8 cellular contexts compared by ENCODE assay signal in genomic region chr19:13880059-13880672, GRCh38. TPM values are rescaled to one million over a fixed set of nuclear protein-coding genes. Genes with fewer than 3 reads are reported as not detected.
DNase-seq lines count a peak whose midpoint lies in the region; ATAC-seq, FAIRE-seq and TF ChIP-seq lines count a peak whose summit lies in the region.

No MANE protein-coding gene starts in this region.

- H3K36me3 ChIP-seq in WERI-Rb-1 (no peaks in the 10 kb centered on the region), bronchial epithelial cell (ENCODE audit: control insufficient read depth, insufficient read depth, low read length) (no peaks in the 10 kb centered on the region)

- H3K4me1 Mint-ChIP-seq in immature natural killer cell = peaks cover 40 to 45% of the 10 kb centered on the region in 2 donors

- peak overlapping the region; percentile 68 to 90 (median 84) for H3K27ac Mint-ChIP-seq in immature natural killer cell

- no peaks in the 10 kb centered on the region for H3K9me3 Mint-ChIP-seq in immature natural killer cell

- DNase-seq in AG04449 (ENCODE audit: low read depth, low spot score) (peak; percentile 51), NCI-H2196 treated with DMSO at 0.1 percent for 48 hours (lab: John Stamatoyannopoulos, UW; ENCODE audit: unreplicated experiment) (peak; percentile 94), WERI-Rb-1 (peak; percentile 95), bronchial epithelial cell (ENCODE audit: low read depth) (peak; percentile 92), immature natural killer cell (peak; percentile 98 to 99 (median 99)), smooth muscle cell of the brain vasculature (ENCODE audit: low read depth, low spot score) (peak; percentile 83)

- no peaks in the 10 kb centered on the region for H3K27me3 ChIP-seq in WERI-Rb-1 (ENCODE audit: insufficient read depth, low read depth, severe bottlenecking)
- H3K27me3 ChIP-seq in bronchial epithelial cell (ENCODE audit: control insufficient read depth, insufficient read depth, low read length) = no peaks in the 10 kb centered on the region

- FAIRE-seq in bronchial epithelial cell (lab: Jason Lieb, UNC) = peak; percentile 82

- H3K27me3 Mint-ChIP-seq in immature natural killer cell (ENCODE audit: low read depth in 3 of 3) = peaks cover 2 to 5% (median 4%) of the 10 kb centered on the region in 3 donors

- peak overlapping the region; percentile 70 to 85 (median 75) for H3K4me3 Mint-ChIP-seq in immature natural killer cell

- CTCF ChIA-PET in AG04449 (lab: Yijun Ruan, JAX) = interaction anchor here (0.6 to 13.2 kb wide), 53 partner anchors 8 to 676 kb away, joined by 3 to 184 read pairs (median 4); partner anchors contain the start of genes ASF1B, C19orf67, DCAF15 and IL27RA

- TF ChIP-seq CTCF in AG04449 (IDR thresholded peaks at IDR 0.05; ENCODE audit: insufficient read depth, low read length, missing control alignments) (peak; percentile 95), WERI-Rb-1 (IDR thresholded peaks at IDR 0.05; ENCODE audit: low read depth, low read length) (peak; percentile 97), bronchial epithelial cell (IDR thresholded peaks at IDR 0.05; ENCODE audit: insufficient read depth, low read length, severe bottlenecking) (peak; percentile 99)

- POLR2A ChIA-PET in AG04449 (lab: Yijun Ruan, JAX) = no interaction called here

- H3K9me3 ChIP-seq in WERI-Rb-1 (ENCODE audit: severe bottlenecking) = no peaks in the 10 kb centered on the region

- H3K4me3 ChIP-seq in AG04449 (ENCODE audit: low read depth, low read length) (peak overlapping the region; percentile 31), WERI-Rb-1 (ENCODE audit: low read depth, low read length) (peak overlapping the region; percentile 39), bronchial epithelial cell (ENCODE audit: low read depth, low read length) (peak overlapping the region; percentile 2)

- peak overlapping the region; percentile 80 for H3K27ac ChIP-seq in WERI-Rb-1

- ATAC-seq in GM18870 (IDR thresholded peaks at IDR 0.05; ENCODE audit: unreplicated experiment) (peak; percentile 56), HG03135 (IDR thresholded peaks at IDR 0.05; ENCODE audit: unreplicated experiment) (peak; percentile 66)

- no peaks in the 10 kb centered on the region for H3K36me3 Mint-ChIP-seq in immature natural killer cell

RNA-seq across cellular contexts. Expression of gene NANOS3, which starts 3.2 kb away (rescaled TPM):
- 0.53 TPM in 1 of 2 replicates, not detected in the other for total RNA-seq in bronchial epithelial cell
- polyA plus RNA-seq in immature natural killer cell = not detected

RNA-seq across cellular contexts. Expression of gene BRME1, which starts 25.8 kb away (rescaled TPM):
- total RNA-seq in bronchial epithelial cell = 0.26 and 0.77 TPM in 2 replicates
- 10 to 100 TPM in 1 of 3 donors, 1 to 10 TPM in 2; 2.7 to 12.2 (median 6.9) TPM for polyA plus RNA-seq in immature natural killer cell

RNA-seq across cellular contexts. Expression of gene CC2D1A, which starts 25.8 kb away (rescaled TPM):
- 6.8 and 11.3 TPM in 2 replicates for total RNA-seq in bronchial epithelial cell
- polyA plus RNA-seq in immature natural killer cell = 10 to 100 TPM in 1 of 3 donors, 1 to 10 TPM in 2; 1.5 to 19.2 (median 5.8) TPM

RNA-seq across cellular contexts. Expression of gene PODNL1, which starts 58.1 kb away (rescaled TPM):
- 0.38 TPM in 1 of 2 replicates, not detected in the other for total RNA-seq in bronchial epithelial cell
- polyA plus RNA-seq in immature natural killer cell = not detected

Comparison
In these comparisons a context has a peak if more than half of its experiments do, and no peak if none do; other contexts are left out.
1. Peak in every context shown above with its lines: DNase-seq, ATAC-seq, H3K4me3 ChIP-seq and H3K27ac ChIP-seq.